Comparison of ENCODE assay signal across 8 cellular contexts in genomic region chr15:34366271-34367043, GRCh38. TPM values are rescaled to one million over a fixed set of nuclear protein-coding genes. Genes with fewer than 3 reads are reported as not detected.
DNase-seq lines count a peak whose midpoint lies in the region; ATAC-seq and TF ChIP-seq lines count a peak whose summit lies in the region.

No MANE protein-coding gene starts in this region.

- H4K20me1 ChIP-seq in DND-41 (ENCODE audit: insufficient read depth, low read length) (peaks cover 6% of the 10 kb centered on the region; the same call in 1 of the 2 replicates), PC-9 (ENCODE audit: insufficient read depth) (no peaks in the 10 kb centered on the region)

- DNase-seq in DND-41 (peak; percentile 73), HL-60 (ENCODE audit: low read depth in 1 of 2, low spot score in 1 of 2) (peak; percentile 58 to 64), PC-9 (peak; percentile 73 to 78), fibroblast of the conjunctiva (ENCODE audit: low read depth) (peak; percentile 36), suprapubic skin (ENCODE audit: low spot score in 2 of 2) (no peak)
- peak; percentile 44 for DNase-seq in activated effector memory CD4-positive, alpha-beta T cell treated with Interleukin-2 at 50 U/mL for 16 hours
- peak; percentile 80 for DNase-seq in natural killer cell treated with Interleukin-12 subunit alpha and Interleukin-12 subunit beta and Interleukin-15 and Interleukin-18, amount 100 ng/mL, for 72 hours (ENCODE audit: low spot score)

- CTCF ChIA-PET in PC-9 (lab: Charles Lee): interaction anchor here (0.6 to 1.0 kb wide), 2 partner anchors 9 to 155 kb away, joined by 3 read pairs; no protein-coding TSS in a partner anchor

- peak overlapping the region; percentile 79 for H3K4me2 ChIP-seq in DND-41 (ENCODE audit: insufficient read depth, low read length)
- peak overlapping the region; percentile 78 for H3K4me2 ChIP-seq in PC-9

- peak overlapping the region; percentile 78 for H2AFZ ChIP-seq in DND-41 (ENCODE audit: low read depth, low read length)
- H2AFZ ChIP-seq in PC-9: peak overlapping the region; percentile 77

- H3K27me3 Mint-ChIP-seq in natural killer cell treated with Interleukin-12 subunit alpha and Interleukin-12 subunit beta and Interleukin-15 and Interleukin-18, amount 100 ng/mL, for 72 hours: no peaks in the 10 kb centered on the region

- peaks cover 6% of the 10 kb centered on the region; the same call in 1 of the 2 replicates for H3F3A ChIP-seq in PC-9 (ENCODE audit: insufficient read depth, low read depth)

- no TSS peak for BruUV-seq in PC-9 (replicated peaks; lab: Mats Ljungman, UMichigan)

- peak overlapping the region; percentile 70 to 90 for H3K27ac Mint-ChIP-seq in natural killer cell treated with Interleukin-12 subunit alpha and Interleukin-12 subunit beta and Interleukin-15 and Interleukin-18, amount 100 ng/mL, for 72 hours

- H3K36me3 ChIP-seq in DND-41 (ENCODE audit: insufficient read depth, low read length): peaks cover 22% of the 10 kb centered on the region
- no peaks in the 10 kb centered on the region for H3K36me3 ChIP-seq in PC-9 (ENCODE audit: low read depth)
- H3K36me3 ChIP-seq in suprapubic skin: peaks cover 4% of the 10 kb centered on the region

- H3K9me3 ChIP-seq in DND-41 (ENCODE audit: insufficient read depth, low read length, severe bottlenecking) (no peaks in the 10 kb centered on the region), PC-9 (ENCODE audit: insufficient read depth, low read depth) (no peaks in the 10 kb centered on the region), suprapubic skin (no peaks in the 10 kb centered on the region)

- H3K9me2 ChIP-seq in PC-9 (ENCODE audit: insufficient read depth): no peaks in the 10 kb centered on the region

- no peak for TF ChIP-seq EP300 in suprapubic skin (IDR thresholded peaks at IDR 0.05)

- under 1% methylated on average over 34 of the region's 36 CpGs for WGBS in suprapubic skin

- no peaks in the 10 kb centered on the region for H3K36me3 Mint-ChIP-seq in natural killer cell treated with Interleukin-12 subunit alpha and Interleukin-12 subunit beta and Interleukin-15 and Interleukin-18, amount 100 ng/mL, for 72 hours

- H3K4me1 Mint-ChIP-seq in natural killer cell treated with Interleukin-12 subunit alpha and Interleukin-12 subunit beta and Interleukin-15 and Interleukin-18, amount 100 ng/mL, for 72 hours (ENCODE audit: low read depth in 2 of 2): peaks cover 24 to 27% of the 10 kb centered on the region in 2 donors

- TF ChIP-seq CTCF in DND-41 (IDR thresholded peaks at IDR 0.05; ENCODE audit: borderline replicate concordance, extremely low read depth, low read length, poor library complexity, severe bottlenecking) (no peak), HL-60 (IDR thresholded peaks at IDR 0.05; ENCODE audit: insufficient read depth, low read length) (no peak), PC-9 (conservative IDR thresholded peaks at IDR 0.05) (no peak), suprapubic skin (IDR thresholded peaks at IDR 0.05) (no peak)

- no peak for TF ChIP-seq POLR2A in suprapubic skin (IDR thresholded peaks at IDR 0.05)

- peak overlapping the region; percentile 99 for H3K4me3 Mint-ChIP-seq in natural killer cell treated with Interleukin-12 subunit alpha and Interleukin-12 subunit beta and Interleukin-15 and Interleukin-18, amount 100 ng/mL, for 72 hours

- peak overlapping the region; percentile 98 for H3K9ac ChIP-seq in DND-41 (ENCODE audit: low read depth, low read length)

- H3K9me3 Mint-ChIP-seq in natural killer cell treated with Interleukin-12 subunit alpha and Interleukin-12 subunit beta and Interleukin-15 and Interleukin-18, amount 100 ng/mL, for 72 hours: no peaks in the 10 kb centered on the region

- ATAC-seq in DND-41 (ENCODE audit: insufficient read depth, low read depth): peak; percentile 47
- ATAC-seq in natural killer cell treated with Interleukin-12 subunit alpha and Interleukin-12 subunit beta and Interleukin-15 and Interleukin-18, amount 100 ng/mL, for 72 hours: peak; percentile 0 to 42
- no peak for ATAC-seq in HG02970 (IDR thresholded peaks at IDR 0.05; ENCODE audit: low FRiP score, unreplicated experiment)

- H3K27ac ChIP-seq in DND-41 (ENCODE audit: low read length) (peak overlapping the region; percentile 69), HL-60 (replicated peaks) (peak overlapping the region; percentile 60), PC-9 (peak overlapping the region; percentile 59), suprapubic skin (peak overlapping the region; percentile 96)

- H3K27me3 ChIP-seq in DND-41 (ENCODE audit: insufficient read depth, low read length, poor library complexity) (no peaks in the 10 kb centered on the region), HL-60 (ENCODE audit: insufficient read depth, poor library complexity, severe bottlenecking) (no peaks in the 10 kb centered on the region), PC-9 (ENCODE audit: insufficient read depth, low read depth) (no peaks in the 10 kb centered on the region), suprapubic skin (no peaks in the 10 kb centered on the region)

- POLR2A ChIA-PET in PC-9 (lab: Charles Lee; ENCODE audit: unreplicated experiment): interaction anchor here (0.6 kb wide), 1 partner anchor 1268 kb away, joined by 5 read pairs; no protein-coding TSS in a partner anchor

- intact Hi-C loops in PC-9 (cut with micrococcal nuclease; ENCODE audit: unreplicated experiment): loop anchor here (1.0 to 10.0 kb wide), 5 partner anchors 23 to 264 kb away; partner anchors contain the start of genes EMC4, NOP10, NUTM1 and PGBD4

- H3K4me3 ChIP-seq in DND-41 (ENCODE audit: low read depth in 1 of 2, low read length in 2 of 2) (peak overlapping the region; percentile 58 to 92; a peak in 3 of 4 replicates), HL-60 (replicated peaks; ENCODE audit: insufficient read depth, low read length) (peak overlapping the region; percentile 97), PC-9 (peak overlapping the region; percentile 72), suprapubic skin (peak overlapping the region; percentile 91)

- peaks cover 22% of the 10 kb centered on the region for H3K79me2 ChIP-seq in DND-41 (ENCODE audit: insufficient read depth, low read length)
- H3K79me2 ChIP-seq in PC-9 (ENCODE audit: low read depth): peaks cover 15% of the 10 kb centered on the region

- H3K4me1 ChIP-seq in DND-41 (ENCODE audit: insufficient read depth, low read length) (peaks cover 29% of the 10 kb centered on the region), PC-9 (replicated peaks; ENCODE audit: insufficient read depth) (peaks cover 38% of the 10 kb centered on the region), suprapubic skin (peaks cover 22% of the 10 kb centered on the region)

RNA-seq across cellular contexts. Expression of gene LPCAT4, which starts 0.5 kb away (rescaled TPM):
- 46.8 and 67.0 TPM in 2 replicates for total RNA-seq in PC-9 (2021)
- 10 to 100 TPM; 46.8 to 96.5 TPM for total RNA-seq in natural killer cell treated with Interleukin-12 subunit alpha and Interleukin-12 subunit beta and Interleukin-15 and Interleukin-18, amount 100 ng/mL, for 72 hours
- total RNA-seq in suprapubic skin: 100 to 1,000 TPM in 1 of 4 donors, 10 to 100 TPM in 3; 23.6 to 105 (median 35.9) TPM

RNA-seq across cellular contexts. Expression of gene NUTM1, which starts 23.3 kb away (rescaled TPM):
- total RNA-seq in PC-9 (2021) (not detected in 2 replicates), suprapubic skin (under 1 TPM in 1 of 4 donors, not detected in 3; 0.10 TPM)
- not detected for total RNA-seq in natural killer cell treated with Interleukin-12 subunit alpha and Interleukin-12 subunit beta and Interleukin-15 and Interleukin-18, amount 100 ng/mL, for 72 hours

RNA-seq across cellular contexts. Expression of gene NOP10, which starts 23.5 kb away (rescaled TPM):
- total RNA-seq in PC-9 (2021) (109 and 162 TPM in 2 replicates), suprapubic skin (100 to 1,000 TPM in 3 of 4 donors, 10 to 100 TPM in 1; 88.9 to 196 (median 133) TPM)
- 100 to 1,000 TPM; 196 to 250 TPM for total RNA-seq in natural killer cell treated with Interleukin-12 subunit alpha and Interleukin-12 subunit beta and Interleukin-15 and Interleukin-18, amount 100 ng/mL, for 72 hours

RNA-seq across cellular contexts. Expression of gene SLC12A6, which starts 28.9 kb away (rescaled TPM):
- total RNA-seq in PC-9 (2021): 27.5 and 28.3 TPM in 2 replicates
- total RNA-seq in natural killer cell treated with Interleukin-12 subunit alpha and Interleukin-12 subunit beta and Interleukin-15 and Interleukin-18, amount 100 ng/mL, for 72 hours: 10 to 100 TPM; 49.5 to 67.3 TPM
- total RNA-seq in suprapubic skin: 10 to 100 TPM; 18.3 to 78.9 (median 35.9) TPM

Comparison
In these comparisons a context has a peak if more than half of its experiments do, and no peak if none do; other contexts are left out.
1. DNase-seq: peak in DND-41 (single experiment), HL-60 (2 of 2), PC-9 (2 of 2), activated effector memory CD4-positive, alpha-beta T cell treated with Interleukin-2 at 50 U/mL for 16 hours (single experiment), fibroblast of the conjunctiva (single experiment) and natural killer cell treated with Interleukin-12 subunit alpha and Interleukin-12 subunit beta and Interleukin-15 and Interleukin-18, amount 100 ng/mL, for 72 hours (single experiment); none in suprapubic skin (0 of 2).
2. Peak in every context shown above with its lines, with median percentiles within 50 percentile points of each other: H3K27ac ChIP-seq and H3K4me3 ChIP-seq.